8 cellular contexts compared by ENCODE assay signal in genomic region chr3:160885791-160886286, GRCh38.
A peak's percentile ranks its signal among the peaks of the same experiment; 100 is the strongest.
DNase-seq lines count a peak whose midpoint lies in the region; ATAC-seq, FAIRE-seq and TF ChIP-seq lines count a peak whose summit lies in the region.

No MANE protein-coding gene starts in this region.

- H3K4me3 ChIP-seq in HepG2 (replicated peaks in 1 of 3; ENCODE audit: insufficient read depth in 1 of 3, low read depth in 2 of 3, low read length in 3 of 3): no peak overlapping the region
- H3K4me3 ChIP-seq in right lobe of liver: no peak overlapping the region
- no peak overlapping the region for H3K4me3 ChIP-seq in right cardiac atrium (ENCODE audit: low read length)
- no peak overlapping the region for H3K4me3 ChIP-seq in effector memory CD4-positive, alpha-beta T cell (ENCODE audit: insufficient read depth, low read depth, low read length, poor library complexity, severe bottlenecking)
- no peak overlapping the region for H3K4me3 ChIP-seq in Karpas-422 (ENCODE audit: low read length)

- in situ Hi-C loops in HepG2 (cut with HindIII; ENCODE audit: extremely low pct_ligation_motif_present, low pct_unique_long_range_greater_than_20kb): no loop called here

- no peaks in the 10 kb centered on the region for H4K20me1 ChIP-seq in HepG2 (ENCODE audit: insufficient read depth, low read length)
- no peaks in the 10 kb centered on the region for H4K20me1 ChIP-seq in Karpas-422 (ENCODE audit: insufficient read depth, low read depth, low read length)

- TF ChIP-seq RAD21 in HepG2 (CRISPR knock-in tag; IDR thresholded peaks at IDR 0.05): no peak

- H3K4me2 ChIP-seq in HepG2 (ENCODE audit: low read depth, low read length): no peak overlapping the region
- no peak overlapping the region for H3K4me2 ChIP-seq in Karpas-422 (ENCODE audit: low read depth, low read length, poor library complexity, severe bottlenecking)

- no peak for TF ChIP-seq EP300 in HepG2 (IDR thresholded peaks at IDR 0.05; ENCODE audit: low read depth in 2 of 2, low read length in 2 of 2)
- no peak for TF ChIP-seq EP300 in HepG2 (CRISPR knock-in tag; IDR thresholded peaks at IDR 0.05; ENCODE audit: borderline replicate concordance)

- FAIRE-seq in HepG2 (lab: Jason Lieb, UNC): no peak

- H3K27me3 ChIP-seq in HepG2 (ENCODE audit: control insufficient read depth in 1 of 2, insufficient read depth in 2 of 2, low read length in 2 of 2) (no peaks in the 10 kb centered on the region), right lobe of liver (no peaks in the 10 kb centered on the region), right cardiac atrium (ENCODE audit: control insufficient read depth, insufficient read depth) (no peaks in the 10 kb centered on the region), Karpas-422 (ENCODE audit: low read length) (no peaks in the 10 kb centered on the region)
- no peaks in the 10 kb centered on the region for H3K27me3 ChIP-seq in effector memory CD4-positive, alpha-beta T cell (replicated peaks; ENCODE audit: control insufficient read depth, insufficient read depth, low read length, poor library complexity, severe bottlenecking)

- intact Hi-C loops in HepG2 (cut with micrococcal nuclease; ENCODE audit: unreplicated experiment) (no loop called here), right lobe of liver (cut with DNase I) (no loop called here), right cardiac atrium (cut with DNase I) (no loop called here)

- ATAC-seq in HepG2: 0 out of 3 replicates have a peak, but pooled peaks have one; percentile 36
- no peak for ATAC-seq in right lobe of liver
- ATAC-seq in HG03354 (IDR thresholded peaks at IDR 0.05; ENCODE audit: poor library complexity, severe bottlenecking, unreplicated experiment): peak; percentile 41
- ATAC-seq in right cardiac atrium: peak; percentile 86 to 93

- H3K4me1 ChIP-seq in HepG2 (ENCODE audit: insufficient read depth, low read length) (no peaks in the 10 kb centered on the region), right lobe of liver (no peaks in the 10 kb centered on the region), right cardiac atrium (ENCODE audit: control insufficient read depth, insufficient read depth, low read length) (no peaks in the 10 kb centered on the region), Karpas-422 (ENCODE audit: low read length) (no peaks in the 10 kb centered on the region)
- H3K4me1 ChIP-seq in effector memory CD4-positive, alpha-beta T cell (ENCODE audit: control insufficient read depth, insufficient read depth, low read length, poor library complexity, severe bottlenecking): no peaks in the 10 kb centered on the region

- BruUV-seq in HepG2 (replicated peaks; lab: Mats Ljungman, UMichigan): no TSS peak

- H3K9me3 ChIP-seq in HepG2 (ENCODE audit: low read length): no peaks in the 10 kb centered on the region
- no peaks in the 10 kb centered on the region for H3K9me3 ChIP-seq in right lobe of liver
- H3K9me3 ChIP-seq in right cardiac atrium (ENCODE audit: control insufficient read depth, low read length): no peaks in the 10 kb centered on the region
- no peaks in the 10 kb centered on the region for H3K9me3 ChIP-seq in effector memory CD4-positive, alpha-beta T cell (ENCODE audit: control insufficient read depth, low read length)
- no peaks in the 10 kb centered on the region for H3K9me3 ChIP-seq in Karpas-422 (ENCODE audit: low read length)

- no peaks in the 10 kb centered on the region for H3K36me3 ChIP-seq in HepG2 (replicated peaks in 1 of 2; ENCODE audit: control insufficient read depth in 1 of 2, insufficient read depth in 2 of 2, low read length in 2 of 2)
- no peaks in the 10 kb centered on the region for H3K36me3 ChIP-seq in right lobe of liver
- H3K36me3 ChIP-seq in effector memory CD4-positive, alpha-beta T cell (ENCODE audit: control insufficient read depth, insufficient read depth, low read length): no peaks in the 10 kb centered on the region
- no peaks in the 10 kb centered on the region for H3K36me3 ChIP-seq in Karpas-422 (ENCODE audit: insufficient read depth, low read length)

- H3K79me2 ChIP-seq in HepG2 (ENCODE audit: insufficient read depth, low read length): no peaks in the 10 kb centered on the region
- no peaks in the 10 kb centered on the region for H3K79me2 ChIP-seq in Karpas-422 (ENCODE audit: low read length)

- H3K9ac ChIP-seq in HepG2 (ENCODE audit: insufficient read depth, low read depth, low read length) (no peak overlapping the region), Karpas-422 (ENCODE audit: low read length) (no peak overlapping the region)

- CTCF ChIA-PET in HepG2 (lab: Yijun Ruan, JAX; ENCODE audit: low intra/inter-chr PET ratio, low total read pairs): no interaction called here

- H2AFZ ChIP-seq in HepG2 (ENCODE audit: low read length) (no peak overlapping the region), Karpas-422 (ENCODE audit: low read length) (no peak overlapping the region)

- no peaks in the 10 kb centered on the region for H3K9me2 ChIP-seq in Karpas-422 (replicated peaks; ENCODE audit: insufficient read depth, low read length)

- H3K27ac ChIP-seq in HepG2 (ENCODE audit: extremely low read length, insufficient read depth, low read length) (no peak overlapping the region), right lobe of liver (no peak overlapping the region), right cardiac atrium (ENCODE audit: low read length) (no peak overlapping the region), Karpas-422 (ENCODE audit: low read length) (no peak overlapping the region)
- H3K27ac ChIP-seq in effector memory CD4-positive, alpha-beta T cell (ENCODE audit: insufficient read depth, low read length, poor library complexity, severe bottlenecking): no peak overlapping the region

- 25% methylated on average over 3 of the region's 5 CpGs for WGBS in HepG2 (ENCODE audit: low lambda C conversion rate)
- 0% methylated on average over 1 of the region's 5 CpGs for WGBS in right lobe of liver (ENCODE audit: insufficient coverage, low coverage, low lambda C conversion rate, missing lambda C conversion rate)
- WGBS in right cardiac atrium: 47% methylated on average over 5 of the region's 5 CpGs

- TF ChIP-seq CTCF in HepG2 (CRISPR knock-in tag; IDR thresholded peaks at IDR 0.05) (no peak), right lobe of liver (IDR thresholded peaks at IDR 0.05) (no peak)

- no peak for TF ChIP-seq POLR2A in HepG2 (IDR thresholded peaks at IDR 0.05; ENCODE audit: insufficient read depth in 1 of 2, low read depth in 2 of 2, low read length in 2 of 2)
- TF ChIP-seq POLR2A in right lobe of liver (IDR thresholded peaks at IDR 0.05): no peak
- peak; percentile 52; the same call in 1 of the 2 replicates for TF ChIP-seq POLR2A in Raji (IDR thresholded peaks at IDR 0.05; ENCODE audit: insufficient read depth, low read depth, low read length)

- DNase-seq in HepG2 (ENCODE audit: low spot score) (peak; percentile 1), right lobe of liver (no peak), right cardiac atrium (peak; percentile 78 to 90 (median 89)), superior temporal gyrus (ENCODE audit: extremely low spot score) (peak; percentile 73), Karpas-422 (no peak)
- no peak for DNase-seq in effector memory CD4-positive, alpha-beta T cell

- POLR2A ChIA-PET in HepG2 (lab: Yijun Ruan, JAX): no interaction called here

TF ChIP-seq in HepG2, 621 proteins besides CTCF, POLR2A, EP300 and RAD21:
- TF ChIP-seq ZNF281 (CRISPR knock-in tag; IDR thresholded peaks at IDR 0.05; ENCODE audit: borderline replicate concordance) (peak; percentile 18; the same call in 1 of the 2 replicates), ZBTB7A (CRISPR knock-in tag; IDR thresholded peaks at IDR 0.05) (no peak)

Comparison
In these comparisons a context has a peak if more than half of its experiments do, and no peak if none do; other contexts are left out.
1. ATAC-seq: peak in HepG2 (single experiment), HG03354 (single experiment) and right cardiac atrium (2 of 2); none in right lobe of liver (0 of 4).
2. DNase-seq: peak in HepG2 (single experiment), right cardiac atrium (3 of 3) and superior temporal gyrus (single experiment); none in right lobe of liver (0 of 3), effector memory CD4-positive, alpha-beta T cell (0 of 3) and Karpas-422 (single experiment).